1 cellular context compared by ENCODE assay signal in genomic region chr2:53970898-53971681, GRCh38.
A peak's percentile ranks its signal among the peaks of the same experiment; 100 is the strongest.
TF ChIP-seq lines count a peak whose summit lies in the region.

A gene with protein sequence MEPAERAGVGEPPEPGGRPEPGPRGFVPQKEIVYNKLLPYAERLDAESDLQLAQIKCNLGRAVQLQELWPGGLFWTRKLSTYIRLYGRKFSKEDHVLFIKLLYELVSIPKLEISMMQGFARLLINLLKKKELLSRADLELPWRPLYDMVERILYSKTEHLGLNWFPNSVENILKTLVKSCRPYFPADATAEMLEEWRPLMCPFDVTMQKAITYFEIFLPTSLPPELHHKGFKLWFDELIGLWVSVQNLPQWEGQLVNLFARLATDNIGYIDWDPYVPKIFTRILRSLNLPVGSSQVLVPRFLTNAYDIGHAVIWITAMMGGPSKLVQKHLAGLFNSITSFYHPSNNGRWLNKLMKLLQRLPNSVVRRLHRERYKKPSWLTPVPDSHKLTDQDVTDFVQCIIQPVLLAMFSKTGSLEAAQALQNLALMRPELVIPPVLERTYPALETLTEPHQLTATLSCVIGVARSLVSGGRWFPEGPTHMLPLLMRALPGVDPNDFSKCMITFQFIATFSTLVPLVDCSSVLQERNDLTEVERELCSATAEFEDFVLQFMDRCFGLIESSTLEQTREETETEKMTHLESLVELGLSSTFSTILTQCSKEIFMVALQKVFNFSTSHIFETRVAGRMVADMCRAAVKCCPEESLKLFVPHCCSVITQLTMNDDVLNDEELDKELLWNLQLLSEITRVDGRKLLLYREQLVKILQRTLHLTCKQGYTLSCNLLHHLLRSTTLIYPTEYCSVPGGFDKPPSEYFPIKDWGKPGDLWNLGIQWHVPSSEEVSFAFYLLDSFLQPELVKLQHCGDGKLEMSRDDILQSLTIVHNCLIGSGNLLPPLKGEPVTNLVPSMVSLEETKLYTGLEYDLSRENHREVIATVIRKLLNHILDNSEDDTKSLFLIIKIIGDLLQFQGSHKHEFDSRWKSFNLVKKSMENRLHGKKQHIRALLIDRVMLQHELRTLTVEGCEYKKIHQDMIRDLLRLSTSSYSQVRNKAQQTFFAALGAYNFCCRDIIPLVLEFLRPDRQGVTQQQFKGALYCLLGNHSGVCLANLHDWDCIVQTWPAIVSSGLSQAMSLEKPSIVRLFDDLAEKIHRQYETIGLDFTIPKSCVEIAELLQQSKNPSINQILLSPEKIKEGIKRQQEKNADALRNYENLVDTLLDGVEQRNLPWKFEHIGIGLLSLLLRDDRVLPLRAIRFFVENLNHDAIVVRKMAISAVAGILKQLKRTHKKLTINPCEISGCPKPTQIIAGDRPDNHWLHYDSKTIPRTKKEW (N-terminal part only) (minus strand): TSS chr2:53970993. CDS start chr2:53970784, 209 bp downstream.

TF ChIP-seq in K562, 482 proteins besides CTCF, POLR2A, EP300 and RAD21 (continued from another document and continues in another):
- TF ChIP-seq CEBPZ (IDR thresholded peaks at IDR 0.05; ENCODE audit: borderline replicate concordance, low read depth, low read length) (no peak), ARNT (IDR thresholded peaks at IDR 0.05) (0 out of 4 replicates have a peak, but pooled peaks of 1 of the 2 experiments have one; percentile 27), ZC3H11A (IDR thresholded peaks at IDR 0.05; ENCODE audit: low read depth, low read length) (no peak), RUNX1 (IDR thresholded peaks at IDR 0.05; ENCODE audit: low read depth) (0 out of 2 replicates have a peak, but pooled peaks have one; percentile 33), BMI1 (IDR thresholded peaks at IDR 0.05; ENCODE audit: low read length) (no peak), PCBP2 (IDR thresholded peaks at IDR 0.05; ENCODE audit: low read depth, low read length, poor library complexity, severe bottlenecking) (no peak), RBM25 (IDR thresholded peaks at IDR 0.05; ENCODE audit: low read depth, low read length, severe bottlenecking) (no peak), NCOR1 (IDR thresholded peaks at IDR 0.05) (peak; percentile 20; the same call in 1 of the 2 replicates), ATF7 (IDR thresholded peaks at IDR 0.05) (peak; percentile 29; the same call in 1 of the 2 replicates), SP1 (CRISPR knock-in tag; IDR thresholded peaks at IDR 0.05) (no peak), TBP (optimal IDR thresholded peaks at IDR 0.05; ENCODE audit: low read depth, low read length) (peak; percentile 79), ARID1B (IDR thresholded peaks at IDR 0.05) (no peak), ZNF24 (IDR thresholded peaks at IDR 0.05) (no peak), TRIM28 (IDR thresholded peaks at IDR 0.05) (no peak), POLR2B (IDR thresholded peaks at IDR 0.05; ENCODE audit: low read depth, partially characterized antibody) (peak; percentile 59), ZNF764 (CRISPR knock-in tag; IDR thresholded peaks at IDR 0.05; ENCODE audit: low read depth) (no peak), SOX6 (IDR thresholded peaks at IDR 0.05) (peak; percentile 41; the same call in 1 of the 2 replicates), ZNF696 (CRISPR knock-in tag; conservative IDR thresholded peaks at IDR 0.05) (no peak), ZNF76 (CRISPR knock-in tag; IDR thresholded peaks at IDR 0.05; ENCODE audit: borderline replicate concordance) (no peak), NCOA4 (IDR thresholded peaks at IDR 0.05; ENCODE audit: partially characterized antibody) (no peak), ZNF316 (IDR thresholded peaks at IDR 0.05) (no peak), ZFP30 (CRISPR knock-in tag; IDR thresholded peaks at IDR 0.05; ENCODE audit: borderline replicate concordance) (no peak), EP400 (IDR thresholded peaks at IDR 0.05) (peak; percentile 82), ZZZ3 (IDR thresholded peaks at IDR 0.05) (no peak), HDAC1 (IDR thresholded peaks at IDR 0.05) (peak in 1 of 2 experiments; percentile 54; a peak in 1 of 4 replicates), U2AF1 (optimal IDR thresholded peaks at IDR 0.05; ENCODE audit: low read depth, low read length) (peak; percentile 63), ILK (tag; IDR thresholded peaks at IDR 0.05; ENCODE audit: borderline replicate concordance, low read depth) (no peak), SAFB2 (IDR thresholded peaks at IDR 0.05; ENCODE audit: borderline replicate concordance, low read depth, low read length, severe bottlenecking) (no peak), HDGF (IDR thresholded peaks at IDR 0.05) (no peak), NFIX (CRISPR knock-in tag; IDR thresholded peaks at IDR 0.05; ENCODE audit: low read depth) (no peak), ZNF133 (CRISPR knock-in tag; IDR thresholded peaks at IDR 0.05) (no peak), ZNF444 (CRISPR knock-in tag; IDR thresholded peaks at IDR 0.05) (no peak), TCFL5 (CRISPR knock-in tag; conservative IDR thresholded peaks at IDR 0.05) (no peak), KLF10 (CRISPR knock-in tag; IDR thresholded peaks at IDR 0.05) (no peak), ZBTB7A (IDR thresholded peaks at IDR 0.05; ENCODE audit: borderline replicate concordance, control insufficient read depth, low read depth, low read length) (peak; percentile 90), MAFF (IDR thresholded peaks at IDR 0.05; ENCODE audit: low read length) (no peak), ZNF79 (CRISPR knock-in tag; IDR thresholded peaks at IDR 0.05; ENCODE audit: low read depth) (no peak), MAFG (tag; conservative IDR thresholded peaks at IDR 0.05) (no peak)
- TF ChIP-seq, protein P1, sequence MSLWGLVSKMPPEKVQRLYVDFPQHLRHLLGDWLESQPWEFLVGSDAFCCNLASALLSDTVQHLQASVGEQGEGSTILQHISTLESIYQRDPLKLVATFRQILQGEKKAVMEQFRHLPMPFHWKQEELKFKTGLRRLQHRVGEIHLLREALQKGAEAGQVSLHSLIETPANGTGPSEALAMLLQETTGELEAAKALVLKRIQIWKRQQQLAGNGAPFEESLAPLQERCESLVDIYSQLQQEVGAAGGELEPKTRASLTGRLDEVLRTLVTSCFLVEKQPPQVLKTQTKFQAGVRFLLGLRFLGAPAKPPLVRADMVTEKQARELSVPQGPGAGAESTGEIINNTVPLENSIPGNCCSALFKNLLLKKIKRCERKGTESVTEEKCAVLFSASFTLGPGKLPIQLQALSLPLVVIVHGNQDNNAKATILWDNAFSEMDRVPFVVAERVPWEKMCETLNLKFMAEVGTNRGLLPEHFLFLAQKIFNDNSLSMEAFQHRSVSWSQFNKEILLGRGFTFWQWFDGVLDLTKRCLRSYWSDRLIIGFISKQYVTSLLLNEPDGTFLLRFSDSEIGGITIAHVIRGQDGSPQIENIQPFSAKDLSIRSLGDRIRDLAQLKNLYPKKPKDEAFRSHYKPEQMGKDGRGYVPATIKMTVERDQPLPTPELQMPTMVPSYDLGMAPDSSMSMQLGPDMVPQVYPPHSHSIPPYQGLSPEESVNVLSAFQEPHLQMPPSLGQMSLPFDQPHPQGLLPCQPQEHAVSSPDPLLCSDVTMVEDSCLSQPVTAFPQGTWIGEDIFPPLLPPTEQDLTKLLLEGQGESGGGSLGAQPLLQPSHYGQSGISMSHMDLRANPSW (CRISPR knock-in tag; IDR thresholded peaks at IDR 0.05): no peak
- TF ChIP-seq, protein P2, sequence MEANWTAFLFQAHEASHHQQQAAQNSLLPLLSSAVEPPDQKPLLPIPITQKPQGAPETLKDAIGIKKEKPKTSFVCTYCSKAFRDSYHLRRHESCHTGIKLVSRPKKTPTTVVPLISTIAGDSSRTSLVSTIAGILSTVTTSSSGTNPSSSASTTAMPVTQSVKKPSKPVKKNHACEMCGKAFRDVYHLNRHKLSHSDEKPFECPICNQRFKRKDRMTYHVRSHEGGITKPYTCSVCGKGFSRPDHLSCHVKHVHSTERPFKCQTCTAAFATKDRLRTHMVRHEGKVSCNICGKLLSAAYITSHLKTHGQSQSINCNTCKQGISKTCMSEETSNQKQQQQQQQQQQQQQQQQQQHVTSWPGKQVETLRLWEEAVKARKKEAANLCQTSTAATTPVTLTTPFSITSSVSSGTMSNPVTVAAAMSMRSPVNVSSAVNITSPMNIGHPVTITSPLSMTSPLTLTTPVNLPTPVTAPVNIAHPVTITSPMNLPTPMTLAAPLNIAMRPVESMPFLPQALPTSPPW (CRISPR knock-in tag; IDR thresholded peaks at IDR 0.05): peak; percentile 85
- TF ChIP-seq, protein P3, sequence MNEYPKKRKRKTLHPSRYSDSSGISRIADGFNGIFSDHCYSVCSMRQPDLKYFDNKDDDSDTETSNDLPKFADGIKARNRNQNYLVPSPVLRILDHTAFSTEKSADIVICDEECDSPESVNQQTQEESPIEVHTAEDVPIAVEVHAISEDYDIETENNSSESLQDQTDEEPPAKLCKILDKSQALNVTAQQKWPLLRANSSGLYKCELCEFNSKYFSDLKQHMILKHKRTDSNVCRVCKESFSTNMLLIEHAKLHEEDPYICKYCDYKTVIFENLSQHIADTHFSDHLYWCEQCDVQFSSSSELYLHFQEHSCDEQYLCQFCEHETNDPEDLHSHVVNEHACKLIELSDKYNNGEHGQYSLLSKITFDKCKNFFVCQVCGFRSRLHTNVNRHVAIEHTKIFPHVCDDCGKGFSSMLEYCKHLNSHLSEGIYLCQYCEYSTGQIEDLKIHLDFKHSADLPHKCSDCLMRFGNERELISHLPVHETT (CRISPR knock-in tag; conservative IDR thresholded peaks at IDR 0.05 in 1 of 2, IDR thresholded peaks at IDR 0.05 in 1 of 2): peak in 1 of 2 experiments; percentile 92; a peak in 2 of 4 replicates
- TF ChIP-seq, protein P4, sequence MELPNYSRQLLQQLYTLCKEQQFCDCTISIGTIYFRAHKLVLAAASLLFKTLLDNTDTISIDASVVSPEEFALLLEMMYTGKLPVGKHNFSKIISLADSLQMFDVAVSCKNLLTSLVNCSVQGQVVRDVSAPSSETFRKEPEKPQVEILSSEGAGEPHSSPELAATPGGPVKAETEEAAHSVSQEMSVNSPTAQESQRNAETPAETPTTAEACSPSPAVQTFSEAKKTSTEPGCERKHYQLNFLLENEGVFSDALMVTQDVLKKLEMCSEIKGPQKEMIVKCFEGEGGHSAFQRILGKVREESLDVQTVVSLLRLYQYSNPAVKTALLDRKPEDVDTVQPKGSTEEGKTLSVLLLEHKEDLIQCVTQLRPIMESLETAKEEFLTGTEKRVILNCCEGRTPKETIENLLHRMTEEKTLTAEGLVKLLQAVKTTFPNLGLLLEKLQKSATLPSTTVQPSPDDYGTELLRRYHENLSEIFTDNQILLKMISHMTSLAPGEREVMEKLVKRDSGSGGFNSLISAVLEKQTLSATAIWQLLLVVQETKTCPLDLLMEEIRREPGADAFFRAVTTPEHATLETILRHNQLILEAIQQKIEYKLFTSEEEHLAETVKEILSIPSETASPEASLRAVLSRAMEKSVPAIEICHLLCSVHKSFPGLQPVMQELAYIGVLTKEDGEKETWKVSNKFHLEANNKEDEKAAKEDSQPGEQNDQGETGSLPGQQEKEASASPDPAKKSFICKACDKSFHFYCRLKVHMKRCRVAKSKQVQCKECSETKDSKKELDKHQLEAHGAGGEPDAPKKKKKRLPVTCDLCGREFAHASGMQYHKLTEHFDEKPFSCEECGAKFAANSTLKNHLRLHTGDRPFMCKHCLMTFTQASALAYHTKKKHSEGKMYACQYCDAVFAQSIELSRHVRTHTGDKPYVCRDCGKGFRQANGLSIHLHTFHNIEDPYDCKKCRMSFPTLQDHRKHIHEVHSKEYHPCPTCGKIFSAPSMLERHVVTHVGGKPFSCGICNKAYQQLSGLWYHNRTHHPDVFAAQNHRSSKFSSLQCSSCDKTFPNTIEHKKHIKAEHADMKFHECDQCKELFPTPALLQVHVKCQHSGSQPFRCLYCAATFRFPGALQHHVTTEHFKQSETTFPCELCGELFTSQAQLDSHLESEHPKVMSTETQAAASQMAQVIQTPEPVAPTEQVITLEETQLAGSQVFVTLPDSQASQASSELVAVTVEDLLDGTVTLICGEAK (IDR thresholded peaks at IDR 0.05): peak; percentile 81
- TF ChIP-seq, protein P4 (CRISPR knock-in tag; IDR thresholded peaks at IDR 0.05): no peak
